In genomic region chr1:215003686-215004085, GRCh38 we compare ENCODE assay signal across 3 cellular contexts.
TF ChIP-seq lines count a peak whose summit lies in the region.

No MANE protein-coding gene starts in this region.

TF ChIP-seq in SK-N-SH, 30 proteins besides CTCF, POLR2A, EP300 and RAD21:
- TF ChIP-seq FOXJ3 (CRISPR knock-in tag; IDR thresholded peaks at IDR 0.05) (no peak), GABPA (IDR thresholded peaks at IDR 0.05; ENCODE audit: low read depth) (no peak), TAF1 (IDR thresholded peaks at IDR 0.05; ENCODE audit: borderline replicate concordance, low read depth, low read length) (no peak), USF2 (IDR thresholded peaks at IDR 0.05; ENCODE audit: borderline replicate concordance, low read depth, low read length) (no peak), POLR2AphosphoS5 (IDR thresholded peaks at IDR 0.05; ENCODE audit: low read depth, low read length) (no peak), YY1 (IDR thresholded peaks at IDR 0.05; ENCODE audit: low read depth) (no peak), TEAD4 (IDR thresholded peaks at IDR 0.05; ENCODE audit: borderline replicate concordance, insufficient read depth) (no peak), CHD2 (IDR thresholded peaks at IDR 0.05; ENCODE audit: low read length, partially characterized antibody) (no peak), PBX3 (IDR thresholded peaks at IDR 0.05) (no peak), MXI1 (IDR thresholded peaks at IDR 0.05; ENCODE audit: low read depth, low read length) (no peak), FOSL2 (IDR thresholded peaks at IDR 0.05; ENCODE audit: borderline replicate concordance, low read depth) (no peak), RXRA (IDR thresholded peaks at IDR 0.05; ENCODE audit: borderline replicate concordance, low read depth) (no peak)

TF ChIP-seq in SK-N-SH treated with all-trans-retinoic acid at 6 μM for 48 hours, 23 proteins besides CTCF, POLR2A, EP300 and RAD21:
- TF ChIP-seq ZFP3 (CRISPR knock-in tag; IDR thresholded peaks at IDR 0.05): no peak
- TF ChIP-seq SNAI2 (CRISPR knock-in tag; IDR thresholded peaks at IDR 0.05): no peak
- no peak for TF ChIP-seq ZNF8 (CRISPR knock-in tag; IDR thresholded peaks at IDR 0.05)
- TF ChIP-seq ESRRG (CRISPR knock-in tag; IDR thresholded peaks at IDR 0.05): no peak
- no peak for TF ChIP-seq CREB5 (CRISPR knock-in tag; IDR thresholded peaks at IDR 0.05; ENCODE audit: low read depth)
- no peak for TF ChIP-seq CSRNP3 (CRISPR knock-in tag; IDR thresholded peaks at IDR 0.05)
- no peak for TF ChIP-seq PATZ1 (CRISPR knock-in tag; IDR thresholded peaks at IDR 0.05; ENCODE audit: borderline replicate concordance)
- TF ChIP-seq ZC3H10 (CRISPR knock-in tag; IDR thresholded peaks at IDR 0.05): no peak
- TF ChIP-seq ARNTL (CRISPR knock-in tag; IDR thresholded peaks at IDR 0.05; ENCODE audit: borderline replicate concordance, low read depth): no peak
- TF ChIP-seq BACH2 (CRISPR knock-in tag; IDR thresholded peaks at IDR 0.05; ENCODE audit: borderline replicate concordance): no peak
- no peak for TF ChIP-seq POU6F1 (CRISPR knock-in tag; IDR thresholded peaks at IDR 0.05; ENCODE audit: borderline replicate concordance, low read depth)

TF ChIP-seq in IMR-90, 13 proteins besides CTCF, POLR2A, EP300 and RAD21:
- TF ChIP-seq NFE2L2 (IDR thresholded peaks at IDR 0.05; ENCODE audit: low read depth, low read length) (no peak), CEBPB (IDR thresholded peaks at IDR 0.05; ENCODE audit: low read depth, low read length) (peak; percentile 86)
